27 cellular contexts compared by ENCODE assay signal in genomic region chr3:94307588-94307987, GRCh38.
DNase-seq lines count a peak whose midpoint lies in the region; ATAC-seq and TF ChIP-seq lines count a peak whose summit lies in the region.
"Had no signal": no experiment of that assay in that cellular context is flagged by ENCODE, and none has a peak within 500 bp of the region (broad histone marks: within the 10 kb centered on the region; RNA-seq: fewer than 3 reads in every experiment).

No MANE protein-coding gene starts in this region.

- H3K4me3 Mint-ChIP-seq in MCF 10A (ENCODE audit: unreplicated experiment), result no peak overlapping the region
- H3K4me3 Mint-ChIP-seq: CD4-positive, CD25-positive, alpha-beta regulatory T cell; IgD-negative memory B cell; T-cell had no signal

- H3K9me3 ChIP-seq in mammary epithelial cell (replicated peaks; ENCODE audit: insufficient read depth, low read length) (no peaks in the 10 kb centered on the region), MG63 (peaks cover 2% of the 10 kb centered on the region; the same call in 1 of the 2 replicates)
- H3K9me3 ChIP-seq: BLaER1, SJSA1 had no signal

- H3K27me3 ChIP-seq in mammary epithelial cell (ENCODE audit: insufficient read depth, low read length) (no peaks in the 10 kb centered on the region), MG63 (no peaks in the 10 kb centered on the region)
- H3K27me3 ChIP-seq: BLaER1, SJSA1 had no signal

- no peaks in the 10 kb centered on the region for H3K9me3 Mint-ChIP-seq in MCF 10A (ENCODE audit: unreplicated experiment)
- H3K9me3 Mint-ChIP-seq: T-cell had no signal

- H3K9ac ChIP-seq in mammary epithelial cell (ENCODE audit: insufficient read depth, low read length), result no peak overlapping the region
- H3K9ac ChIP-seq: BLaER1, KMS-11 had no signal

- intact Hi-C loops in mammary epithelial cell (cut with micrococcal nuclease) (no loop called here), MCF 10A (cut with micrococcal nuclease) (no loop called here)

- H3K4me1 Mint-ChIP-seq in MCF 10A (ENCODE audit: insufficient read depth, unreplicated experiment), result no peaks in the 10 kb centered on the region
- H3K4me1 Mint-ChIP-seq: CD4-positive, CD25-positive, alpha-beta regulatory T cell; IgD-negative memory B cell; T-cell had no signal

- no peaks in the 10 kb centered on the region for H3K4me1 ChIP-seq in mammary epithelial cell (ENCODE audit: insufficient read depth, low read length)
- H3K4me1 ChIP-seq: BLaER1, SJSA1 had no signal

- no peaks in the 10 kb centered on the region for H3K79me2 ChIP-seq in mammary epithelial cell (ENCODE audit: insufficient read depth, low read length)

- H3K27ac ChIP-seq in mammary epithelial cell (ENCODE audit: insufficient read depth, low read depth, low read length) (no peak overlapping the region), epithelial cell of prostate (no peak overlapping the region)
- H3K27ac ChIP-seq: BLaER1, KMS-11, SJSA1 had no signal

- no peak overlapping the region for H3K27ac Mint-ChIP-seq in MCF 10A (ENCODE audit: low read depth, unreplicated experiment)
- H3K27ac Mint-ChIP-seq: CD4-positive, CD25-positive, alpha-beta regulatory T cell; IgD-negative memory B cell; T-cell had no signal

- no peaks in the 10 kb centered on the region for H4K20me1 ChIP-seq in mammary epithelial cell (ENCODE audit: insufficient read depth, low read length)
- H4K20me1 ChIP-seq: BLaER1 had no signal

- in situ Hi-C loops in mammary epithelial cell (cut with MboI; ENCODE audit: low sequenced_read_pairs in 2 of 2), result no loop called here

- BruUV-seq in mammary epithelial cell (replicated peaks; lab: Mats Ljungman, UMichigan) (no TSS peak), MCF 10A (replicated peaks; lab: Mats Ljungman, UMichigan) (no TSS peak)

- H3K4me3 ChIP-seq in mammary epithelial cell (replicated peaks in 1 of 3; ENCODE audit: insufficient read depth in 1 of 3, low read depth in 2 of 3, low read length in 3 of 3), result no peak overlapping the region
- no peak overlapping the region for H3K4me3 ChIP-seq in MG63
- no peak overlapping the region for H3K4me3 ChIP-seq in foreskin fibroblast (ENCODE audit: low read depth in 1 of 2, low read length in 2 of 2)
- H3K4me3 ChIP-seq: BLaER1, SJSA1 had no signal

- H3K4me2 ChIP-seq in mammary epithelial cell (ENCODE audit: insufficient read depth, low read depth, low read length), result no peak overlapping the region
- H3K4me2 ChIP-seq: BLaER1, KMS-11 had no signal

- peak; percentile 29 for DNase-seq in mammary epithelial cell
- DNase-seq in MCF 10A (ENCODE audit: unreplicated experiment), result no peak
- peak; percentile 13 for DNase-seq in MG63
- DNase-seq in epithelial cell of prostate (ENCODE audit: low read depth, low spot score), result peak; percentile 29
- DNase-seq in renal cortical epithelial cell (ENCODE audit: low read depth), result peak; percentile 18
- no peak for DNase-seq in NCI-H82 (lab: John Stamatoyannopoulos, UW)
- DNase-seq in foreskin fibroblast, result no peak
- DNase-seq: 8988T; CD4-positive, CD25-positive, alpha-beta regulatory T cell; H7; NCI-H1092 treated with DMSO at 0.1 percent for 48 hours; NCI-H1436; NCI-H187; NCI-H2081 treated with DMSO at 0.1 percent for 48 hours; NCI-H2171; NCI-H345; NCI-H524; NCI-H748 treated with DMSO at 0.1 percent for 48 hours; PC-3; Right ventricle myocardium superior; RPMI8226; T-cell had no signal

- no peak overlapping the region for H2AFZ ChIP-seq in mammary epithelial cell (ENCODE audit: low read depth, low read length)

- dilution Hi-C loops in mammary epithelial cell (cut with HindIII; ENCODE audit: low sequenced_read_pairs), result no loop called here

- TF ChIP-seq CTCF in mammary epithelial cell (conservative IDR thresholded peaks at IDR 0.05 in 1 of 2, IDR thresholded peaks at IDR 0.05 in 1 of 2; ENCODE audit: extremely low read depth in 1 of 2, insufficient read depth in 1 of 2, low read depth in 1 of 2, low read length in 2 of 2), result no peak
- TF ChIP-seq CTCF in MCF 10A (IDR thresholded peaks at IDR 0.05; ENCODE audit: unreplicated experiment), result no peak
- TF ChIP-seq CTCF in foreskin fibroblast (IDR thresholded peaks at IDR 0.05; ENCODE audit: low read depth, low read length), result no peak

- no peak for ATAC-seq in GM21529 (IDR thresholded peaks at IDR 0.05; ENCODE audit: unreplicated experiment)
- ATAC-seq: PC-3, T-cell had no signal

- H3K27me3 Mint-ChIP-seq in MCF 10A (ENCODE audit: insufficient read depth, unreplicated experiment), result no peaks in the 10 kb centered on the region
- H3K27me3 Mint-ChIP-seq: CD4-positive, CD25-positive, alpha-beta regulatory T cell; IgD-negative memory B cell; T-cell had no signal

- POLR2A ChIA-PET in MCF 10A (lab: Yijun Ruan, JAX), result no interaction called here

- CTCF ChIA-PET in mammary epithelial cell (lab: Charles Lee; ENCODE audit: low non-redundant PET), result interaction anchor here (0.5 kb wide), 1 partner anchor 28 kb away, joined by 3 read pairs; no protein-coding TSS in a partner anchor
- CTCF ChIA-PET in MCF 10A (lab: Yijun Ruan, JAX), result interaction anchor here (0.6 kb wide), 2 partner anchors 31 to 127 kb away, joined by 3 to 4 read pairs; no protein-coding TSS in a partner anchor

- H3K36me3 ChIP-seq in mammary epithelial cell (ENCODE audit: insufficient read depth, low read length), result no peaks in the 10 kb centered on the region
- no peaks in the 10 kb centered on the region for H3K36me3 ChIP-seq in MG63
- H3K36me3 ChIP-seq: BLaER1, SJSA1 had no signal

- H3K36me3 Mint-ChIP-seq in MCF 10A (ENCODE audit: insufficient read depth, unreplicated experiment), result no peaks in the 10 kb centered on the region
- H3K36me3 Mint-ChIP-seq: CD4-positive, CD25-positive, alpha-beta regulatory T cell; IgD-negative memory B cell; T-cell had no signal

Comparison
In these comparisons a context has a peak if more than half of its experiments do, and no peak if none do; other contexts are left out.
1. DNase-seq: peak in mammary epithelial cell (single experiment), MG63 (single experiment), epithelial cell of prostate (single experiment) and renal cortical epithelial cell (single experiment); none in MCF 10A (single experiment), NCI-H82 (single experiment) and foreskin fibroblast (0 of 2).